In the genomic region with DNA sequence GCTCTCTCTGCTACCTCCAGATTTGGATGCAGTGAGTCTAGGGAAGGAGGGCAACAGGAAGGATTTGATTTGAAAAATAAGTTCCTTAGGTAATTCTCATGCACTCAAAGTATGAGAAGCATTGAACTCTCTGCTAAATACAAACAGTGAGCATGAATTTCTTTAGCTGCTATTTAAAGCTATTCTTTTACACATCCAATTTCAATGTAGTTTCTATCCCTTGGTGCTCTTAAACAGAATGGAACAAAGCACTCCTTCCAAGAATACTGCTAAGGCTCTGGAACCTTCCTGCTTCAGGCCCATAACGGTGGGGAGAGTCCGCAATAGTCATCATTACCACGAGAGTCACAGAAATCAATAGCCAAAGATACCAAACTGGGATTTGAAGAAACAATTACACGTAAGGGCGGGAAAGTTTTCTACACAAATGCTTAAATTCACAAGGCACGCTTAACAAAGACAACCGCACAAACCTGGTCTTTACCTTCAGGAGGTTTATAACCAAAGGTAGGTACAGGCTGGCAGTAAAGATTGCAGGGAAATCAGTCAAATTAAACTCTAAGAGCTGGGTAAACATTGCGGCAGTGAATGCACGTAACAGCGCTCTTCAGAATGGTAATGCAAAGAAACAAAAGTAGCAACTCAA, we compare ENCODE assay signal across 11 cellular contexts.
DNase-seq lines count a peak whose midpoint lies in the region; ATAC-seq, FAIRE-seq and TF ChIP-seq lines count a peak whose summit lies in the region.
"Had no signal": no experiment of that assay in that cellular context is flagged by ENCODE, and none has a peak within 500 bp of the region (broad histone marks: within the 10 kb centered on the region; RNA-seq: fewer than 3 reads in every experiment).

No MANE protein-coding gene starts in this region.

- intact Hi-C loops in natural killer cell (cut with micrococcal nuclease): loop anchor here (10.0 kb wide), 2 partner anchors 484 to 1886 kb away; a partner anchor contains a TSS
- intact Hi-C loops in GM12878 (cut with micrococcal nuclease; ENCODE audit: unreplicated experiment): no loop called here

- CTCF ChIA-PET in GM12878 (lab: Yijun Ruan, JAX): interaction anchor here (0.6 to 11.7 kb wide), 23 partner anchors 8 to 405 kb away, joined by 3 to 433 read pairs (median 4); no protein-coding TSS in a partner anchor

- TF ChIP-seq CTCF in natural killer cell (IDR thresholded peaks at IDR 0.05) (no peak), GM12878 (IDR thresholded peaks at IDR 0.05 in 2 of 3, conservative IDR thresholded peaks at IDR 0.05 in 1 of 3; ENCODE audit: control insufficient read depth in 2 of 3, extremely low read depth in 1 of 3, insufficient read depth in 1 of 3, low read depth in 3 of 3, low read length in 3 of 3) (no peak), BE2C (IDR thresholded peaks at IDR 0.05; ENCODE audit: low read depth, low read length) (no peak), GM10266 (IDR thresholded peaks at IDR 0.05; ENCODE audit: control insufficient read depth, insufficient read depth, low read depth, missing control alignments) (no peak)

- H3K9me3 ChIP-seq in GM12878 (replicated peaks; ENCODE audit: control insufficient read depth, insufficient read depth, low read length): no peaks in the 10 kb centered on the region
- H3K9me3 ChIP-seq in mucosa of stomach (ENCODE audit: control insufficient read depth, low read length): no peaks in the 10 kb centered on the region
- no peaks in the 10 kb centered on the region for H3K9me3 ChIP-seq in BE2C

- no peak for TF ChIP-seq RAD21 in GM12878 (IDR thresholded peaks at IDR 0.05; ENCODE audit: insufficient read depth, low read depth, low read length)

- no peak overlapping the region for H3K4me3 Mint-ChIP-seq in natural killer cell
- H3K4me3 Mint-ChIP-seq in natural killer cell treated with Interleukin-12 subunit alpha and Interleukin-12 subunit beta and Interleukin-15 and Interleukin-18, amount 100 ng/mL, for 72 hours: no peak overlapping the region

- H3K9ac ChIP-seq in GM12878 (ENCODE audit: control insufficient read depth, insufficient read depth, low read length) (no peak overlapping the region), mucosa of stomach (ENCODE audit: low read length) (peak overlapping the region; percentile 57)
- H3K9ac ChIP-seq: KMS-11 had no signal

- H3K79me2 ChIP-seq in GM12878 (ENCODE audit: control insufficient read depth, insufficient read depth, low read length): no peaks in the 10 kb centered on the region

- H3K4me3 ChIP-seq in GM12878 (no peak overlapping the region), mucosa of stomach (ENCODE audit: low read length) (peak overlapping the region; percentile 10), BE2C (ENCODE audit: low read depth, low read length) (no peak overlapping the region)
- H3K4me3 ChIP-seq: SK-N-MC had no signal

- no peak overlapping the region for H3K27ac ChIP-seq in GM12878 (ENCODE audit: control insufficient read depth, insufficient read depth)
- H3K27ac ChIP-seq: KMS-11, SK-N-MC had no signal

- RAD21 ChIA-PET in GM12878 (lab: Charles Lee; ENCODE audit: unreplicated experiment): interaction anchor here (0.8 to 7.8 kb wide), 9 partner anchors 188 to 291 kb away, joined by 3 to 263 read pairs (median 4); a partner anchor contains a TSS

- no peaks in the 10 kb centered on the region for H3K27me3 Mint-ChIP-seq in natural killer cell (ENCODE audit: low read depth in 2 of 2)
- no peaks in the 10 kb centered on the region for H3K27me3 Mint-ChIP-seq in natural killer cell treated with Interleukin-12 subunit alpha and Interleukin-12 subunit beta and Interleukin-15 and Interleukin-18, amount 100 ng/mL, for 72 hours

- no peaks in the 10 kb centered on the region for H4K20me1 ChIP-seq in GM12878 (ENCODE audit: control insufficient read depth, insufficient read depth)

- H3K36me3 Mint-ChIP-seq in natural killer cell: no peaks in the 10 kb centered on the region
- H3K36me3 Mint-ChIP-seq in natural killer cell treated with Interleukin-12 subunit alpha and Interleukin-12 subunit beta and Interleukin-15 and Interleukin-18, amount 100 ng/mL, for 72 hours: no peaks in the 10 kb centered on the region

- TF ChIP-seq EP300 in GM12878 (IDR thresholded peaks at IDR 0.05; ENCODE audit: borderline replicate concordance in 1 of 2, control insufficient read depth in 1 of 2, low read depth in 2 of 2, low read length in 2 of 2): no peak

- H3K27me3 ChIP-seq in GM12878 (replicated peaks in 1 of 2; ENCODE audit: control insufficient read depth in 2 of 2, insufficient read depth in 2 of 2, low read length in 1 of 2) (no peaks in the 10 kb centered on the region; a peak in 1 of 4 replicates), mucosa of stomach (ENCODE audit: control insufficient read depth, insufficient read depth, low read length) (no peaks in the 10 kb centered on the region), BE2C (no peaks in the 10 kb centered on the region)

- H3K4me2 ChIP-seq in GM12878 (ENCODE audit: control insufficient read depth, insufficient read depth): no peak overlapping the region
- H3K4me2 ChIP-seq: KMS-11 had no signal

- H3K36me3 ChIP-seq in GM12878 (ENCODE audit: control insufficient read depth in 2 of 2, insufficient read depth in 2 of 2, low read length in 1 of 2) (no peaks in the 10 kb centered on the region), mucosa of stomach (ENCODE audit: control insufficient read depth, insufficient read depth, low read length) (no peaks in the 10 kb centered on the region), BE2C (no peaks in the 10 kb centered on the region)

- FAIRE-seq in GM12878 (lab: Jason Lieb, UNC) (no peak), GM12891 (lab: Jason Lieb, UNC) (no peak)

- DNase-seq in natural killer cell: no peak
- no peak for DNase-seq in natural killer cell treated with Interleukin-12 subunit alpha and Interleukin-12 subunit beta and Interleukin-15 and Interleukin-18, amount 100 ng/mL, for 72 hours (ENCODE audit: low spot score)
- DNase-seq in GM12878 (ENCODE audit: low read depth, low spot score): no peak
- DNase-seq in GM12891 (ENCODE audit: insufficient read length, low spot score): no peak
- no peak for DNase-seq in amniotic stem cell (lab: John Stamatoyannopoulos, UW)
- DNase-seq in BE2C: no peak
- no peak for DNase-seq in GM10266 (ENCODE audit: extremely low spot score)
- DNase-seq: GDM1 had no signal

- no peaks in the 10 kb centered on the region for H3K9me3 Mint-ChIP-seq in natural killer cell
- H3K9me3 Mint-ChIP-seq in natural killer cell treated with Interleukin-12 subunit alpha and Interleukin-12 subunit beta and Interleukin-15 and Interleukin-18, amount 100 ng/mL, for 72 hours: no peaks in the 10 kb centered on the region

- H3K27ac Mint-ChIP-seq in natural killer cell: peak overlapping the region; percentile 68 to 70
- H3K27ac Mint-ChIP-seq in natural killer cell treated with Interleukin-12 subunit alpha and Interleukin-12 subunit beta and Interleukin-15 and Interleukin-18, amount 100 ng/mL, for 72 hours: no peak overlapping the region

- H2AFZ ChIP-seq in GM12878 (ENCODE audit: control insufficient read depth, low read depth, low read length): no peak overlapping the region

- in situ Hi-C loops in GM12878 (cut with MboI): loop anchor here (10.0 kb wide), 1 partner anchor 294 kb away; a partner anchor contains a TSS

- WGBS in GM12878 (ENCODE audit: insufficient coverage, insufficient replicate concordance, low lambda C conversion rate, missing lambda C conversion rate): 71% methylated on average over 10 of the region's 10 CpGs

- no peak for ATAC-seq in natural killer cell
- ATAC-seq in natural killer cell treated with Interleukin-12 subunit alpha and Interleukin-12 subunit beta and Interleukin-15 and Interleukin-18, amount 100 ng/mL, for 72 hours: no peak
- ATAC-seq in GM12878: no peak

- POLR2A ChIA-PET in GM12878 (lab: Charles Lee): interaction anchor here (0.6 to 2.3 kb wide), 5 partner anchors 11 to 318 kb away, joined by 3 to 15 read pairs (median 3); no protein-coding TSS in a partner anchor

- H3K4me1 ChIP-seq in GM12878 (ENCODE audit: control insufficient read depth, insufficient read depth, low read length): peaks cover 5% of the 10 kb centered on the region; the same call in 1 of the 2 replicates
- H3K4me1 ChIP-seq in mucosa of stomach (ENCODE audit: control insufficient read depth, insufficient read depth, low read length): peaks cover 4% of the 10 kb centered on the region
- H3K4me1 ChIP-seq in BE2C: peaks cover 15% of the 10 kb centered on the region

- SMC1A ChIA-PET in GM12878 (lab: Charles Lee; ENCODE audit: uncharacterized antibody, unreplicated experiment): interaction anchor here (0.6 to 11.4 kb wide), 22 partner anchors 9 to 1286 kb away, joined by 3 to 401 read pairs (median 4); no protein-coding TSS in a partner anchor

- TF ChIP-seq POLR2A in GM12878 (IDR thresholded peaks at IDR 0.05; ENCODE audit: low read depth, low read length) (no peak), GM12891 (IDR thresholded peaks at IDR 0.05; ENCODE audit: low read depth, low read length) (no peak)

- BruUV-seq in GM12878 (replicated peaks; lab: Mats Ljungman, UMichigan): no TSS peak

- H3K4me1 Mint-ChIP-seq in natural killer cell: peaks cover 23 to 26% of the 10 kb centered on the region in 2 donors
- H3K4me1 Mint-ChIP-seq in natural killer cell treated with Interleukin-12 subunit alpha and Interleukin-12 subunit beta and Interleukin-15 and Interleukin-18, amount 100 ng/mL, for 72 hours (ENCODE audit: low read depth in 2 of 2): peaks cover 12 to 16% of the 10 kb centered on the region in 2 donors

TF ChIP-seq in GM12878, 131 proteins besides CTCF, POLR2A, EP300 and RAD21 (continues in another document):
- no peak for TF ChIP-seq GATAD2B (conservative IDR thresholded peaks at IDR 0.05; ENCODE audit: low read depth)
- TF ChIP-seq CEBPB (IDR thresholded peaks at IDR 0.05; ENCODE audit: borderline replicate concordance in 1 of 2, low read depth in 2 of 2, low read length in 2 of 2): no peak

TF ChIP-seq in GM12891, 5 proteins besides CTCF, POLR2A, EP300 and RAD21:
- TF ChIP-seq PAX5 (IDR thresholded peaks at IDR 0.05; ENCODE audit: insufficient read depth, low read length, severe bottlenecking): no peak
- TF ChIP-seq SPI1 (IDR thresholded peaks at IDR 0.05; ENCODE audit: low read depth, low read length): no peak
- TF ChIP-seq POLR2AphosphoS5 (IDR thresholded peaks at IDR 0.05; ENCODE audit: low read depth, low read length): no peak
- TF ChIP-seq POU2F2 (IDR thresholded peaks at IDR 0.05; ENCODE audit: low read depth, low read length): no peak
- TF ChIP-seq TAF1 (IDR thresholded peaks at IDR 0.05; ENCODE audit: low read depth, low read length): no peak

Comparison
In these comparisons a context has a peak if more than half of its experiments do, and no peak if none do; other contexts are left out.
1. H3K27ac Mint-ChIP-seq: peak in natural killer cell (2 of 2); none in natural killer cell treated with Interleukin-12 subunit alpha and Interleukin-12 subunit beta and Interleukin-15 and Interleukin-18, amount 100 ng/mL, for 72 hours (0 of 2).